ENCODE assay signal across 8 cellular contexts in the genomic region with DNA sequence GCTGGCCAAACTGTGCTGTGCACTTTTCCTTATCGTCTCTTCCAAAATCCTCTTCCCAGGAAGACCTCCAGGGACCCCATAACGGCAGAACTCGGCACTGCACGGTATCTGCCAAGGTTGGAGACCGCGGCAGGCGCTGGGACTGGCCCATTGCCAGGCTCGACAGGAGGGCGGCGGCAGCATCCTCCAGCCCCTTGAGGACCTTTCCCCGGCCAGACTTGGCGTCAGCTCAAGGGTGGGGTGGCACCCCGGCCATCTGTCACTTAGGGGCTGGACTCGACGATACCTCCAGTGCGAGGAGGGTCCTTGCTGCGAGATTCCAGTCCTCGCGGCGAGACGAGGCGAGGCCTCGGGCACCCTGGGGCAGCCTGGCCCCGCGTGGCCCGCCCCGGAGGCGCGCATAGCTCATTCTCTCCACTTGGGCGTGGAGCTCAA. TPM values are rescaled to one million over a fixed set of nuclear protein-coding genes. Genes with fewer than 3 reads are reported as not detected.
A peak's percentile ranks its signal among the peaks of the same experiment; 100 is the strongest.
DNase-seq lines count a peak whose midpoint lies in the region; ATAC-seq and TF ChIP-seq lines count a peak whose summit lies in the region.

No MANE protein-coding gene starts in this region.

- DNase-seq in CD8-positive, alpha-beta T cell = peak in 6 of 7 experiments; percentile 3 to 58 (median 46)
- DNase-seq in HAP-1 (ENCODE audit: low spot score in 2 of 2) (peak; percentile 20 to 77), NCI-H524 treated with DMSO at 0.1 percent for 48 hours (lab: John Stamatoyannopoulos, UW) (peak; percentile 93), activated T-helper 1 cell treated with Interleukin-2 at 50 U/mL for 16 hours (ENCODE audit: low read depth) (peak; percentile 9), fibroblast of villous mesenchyme (ENCODE audit: low read depth) (peak; percentile 41), omental fat pad (ENCODE audit: low spot score) (no peak), type B pancreatic cell (ENCODE audit: extremely low spot score, unreplicated experiment) (no peak), COLO829 (ENCODE audit: low spot score) (no peak)

- H3K4me1 Mint-ChIP-seq in CD8-positive, alpha-beta T cell (ENCODE audit: low read depth) = peaks cover 32% of the 10 kb centered on the region
- peaks cover 43% of the 10 kb centered on the region for H3K4me1 Mint-ChIP-seq in type B pancreatic cell (ENCODE audit: unreplicated experiment)

- intact Hi-C loops in CD8-positive, alpha-beta T cell (cut with DNase I, micrococcal nuclease) = loop anchor here (2.0 to 5.0 kb wide), 4 partner anchors 53 to 471 kb away; a partner anchor contains a TSS

- in situ Hi-C loops in HAP-1 (cut with MboI; ENCODE audit: low sequenced_read_pairs) = no loop called here

- H3K9me3 Mint-ChIP-seq in CD8-positive, alpha-beta T cell = no peaks in the 10 kb centered on the region
- no peaks in the 10 kb centered on the region for H3K9me3 Mint-ChIP-seq in type B pancreatic cell

- H3K27ac Mint-ChIP-seq in CD8-positive, alpha-beta T cell = peak overlapping the region; percentile 81
- H3K27ac Mint-ChIP-seq in type B pancreatic cell = peak overlapping the region; percentile 91

- H3K27me3 Mint-ChIP-seq in CD8-positive, alpha-beta T cell (ENCODE audit: low read depth) = no peaks in the 10 kb centered on the region
- no peaks in the 10 kb centered on the region for H3K27me3 Mint-ChIP-seq in type B pancreatic cell

- H3K36me3 Mint-ChIP-seq in CD8-positive, alpha-beta T cell = peaks cover 14% of the 10 kb centered on the region
- peaks cover 9% of the 10 kb centered on the region for H3K36me3 Mint-ChIP-seq in type B pancreatic cell

- POLR2A ChIA-PET in CD8-positive, alpha-beta T cell (lab: Charles Lee) = interaction anchor here (1.0 to 1.7 kb wide), 3 partner anchors 12 to 229 kb away, joined by 4 to 11 read pairs (median 11); a partner anchor contains a TSS

- H3K4me1 ChIP-seq in CD8-positive, alpha-beta T cell (ENCODE audit: insufficient read depth, low read length) = peaks cover 17% of the 10 kb centered on the region
- H3K4me1 ChIP-seq in HAP-1 = peaks cover 17% of the 10 kb centered on the region

- TF ChIP-seq CTCF in CD8-positive, alpha-beta T cell (IDR thresholded peaks at IDR 0.05) = no peak
- TF ChIP-seq CTCF in fibroblast of villous mesenchyme (IDR thresholded peaks at IDR 0.05; ENCODE audit: insufficient read depth, low read depth, low read length) (no peak), omental fat pad (IDR thresholded peaks at IDR 0.05) (no peak), type B pancreatic cell (conservative IDR thresholded peaks at IDR 0.05) (peak; percentile 31)

- peak overlapping the region; percentile 90 for H3K4me3 Mint-ChIP-seq in CD8-positive, alpha-beta T cell
- peak overlapping the region; percentile 92 for H3K4me3 Mint-ChIP-seq in type B pancreatic cell

- no peaks in the 10 kb centered on the region for H3K9me3 ChIP-seq in CD8-positive, alpha-beta T cell (ENCODE audit: low read length)
- H3K9me3 ChIP-seq in HAP-1 = no peaks in the 10 kb centered on the region

- CTCF ChIA-PET in CD8-positive, alpha-beta T cell (lab: Charles Lee) = interaction anchor here (1.2 kb wide), 1 partner anchor 116 kb away, joined by 3 read pairs; no protein-coding TSS in a partner anchor

- H3K27ac ChIP-seq in CD8-positive, alpha-beta T cell (ENCODE audit: low read depth, low read length) = peak overlapping the region; percentile 82

- ATAC-seq in CD8-positive, alpha-beta T cell = peak; percentile 18
- ATAC-seq in omental fat pad (ENCODE audit: low FRiP score) = peak; percentile 6

- H3K27me3 ChIP-seq in CD8-positive, alpha-beta T cell (ENCODE audit: insufficient read depth, low read length) = no peaks in the 10 kb centered on the region
- H3K27me3 ChIP-seq in HAP-1 (ENCODE audit: low read depth) = no peaks in the 10 kb centered on the region

- H3K36me3 ChIP-seq in CD8-positive, alpha-beta T cell (ENCODE audit: insufficient read depth, low read length) = peaks cover 2% of the 10 kb centered on the region
- H3K36me3 ChIP-seq in HAP-1 (replicated peaks) = peaks cover 19% of the 10 kb centered on the region

- peak overlapping the region; percentile 100 for H3K4me3 ChIP-seq in CD8-positive, alpha-beta T cell (ENCODE audit: low read depth, low read length)
- peak overlapping the region; percentile 96 for H3K4me3 ChIP-seq in HAP-1
- H3K4me3 ChIP-seq in fibroblast of villous mesenchyme (ENCODE audit: low read depth, low read length) = peak overlapping the region; percentile 89

RNA-seq across cellular contexts. Expression of a gene that starts 0.8 kb away (rescaled TPM):
- 10 to 100 TPM; 24.9 to 25.0 TPM for total RNA-seq in CD8-positive, alpha-beta T cell
- total RNA-seq in fibroblast of villous mesenchyme (400 and 446 TPM in 2 replicates), omental fat pad (100 to 1,000 TPM in 3 of 4 donors, 10 to 100 TPM in 1; 91.6 to 133 (median 111) TPM), type B pancreatic cell (ENCODE audit: low replicate concordance) (160 and 161 TPM in 2 replicates)

RNA-seq across cellular contexts. Expression of a gene that starts 12.4 kb away (rescaled TPM):
- 1 to 10 TPM; 1.1 to 1.6 TPM for total RNA-seq in CD8-positive, alpha-beta T cell
- total RNA-seq in fibroblast of villous mesenchyme (0.43 and 0.64 TPM in 2 replicates), omental fat pad (under 1 TPM; 0.19 to 0.96 (median 0.49) TPM), type B pancreatic cell (ENCODE audit: low replicate concordance) (1.9 and 4.5 TPM in 2 replicates)

RNA-seq across cellular contexts. Expression of a gene that starts 48.6 kb away (rescaled TPM):
- 10 to 100 TPM; 16.7 to 18.8 TPM for total RNA-seq in CD8-positive, alpha-beta T cell
- 94.6 and 98.6 TPM in 2 replicates for total RNA-seq in fibroblast of villous mesenchyme
- 10 to 100 TPM; 42.2 to 62.9 (median 49.8) TPM for total RNA-seq in omental fat pad
- 60.0 and 84.3 TPM in 2 replicates for total RNA-seq in type B pancreatic cell (ENCODE audit: low replicate concordance)

RNA-seq across cellular contexts. Expression of a gene that starts 52.8 kb away (rescaled TPM):
- total RNA-seq in CD8-positive, alpha-beta T cell = 10 to 100 TPM; 38.4 to 38.9 TPM
- total RNA-seq in fibroblast of villous mesenchyme (30.6 and 37.6 TPM in 2 replicates), omental fat pad (10 to 100 TPM; 16.2 to 18.8 (median 18.0) TPM), type B pancreatic cell (ENCODE audit: low replicate concordance) (20.5 and 20.6 TPM in 2 replicates)

Comparison
In these comparisons a context has a peak if more than half of its experiments do, and no peak if none do; other contexts are left out.
1. DNase-seq: peak in CD8-positive, alpha-beta T cell (6 of 7), HAP-1 (2 of 2), NCI-H524 treated with DMSO at 0.1 percent for 48 hours (single experiment), activated T-helper 1 cell treated with Interleukin-2 at 50 U/mL for 16 hours (single experiment) and fibroblast of villous mesenchyme (single experiment); none in omental fat pad (single experiment), type B pancreatic cell (single experiment) and COLO829 (single experiment).
2. Peak in every context shown above with its lines, with median percentiles within 50 percentile points of each other: H3K4me3 ChIP-seq.